Comparison of ENCODE assay signal across 1 cellular context in the genomic region with DNA sequence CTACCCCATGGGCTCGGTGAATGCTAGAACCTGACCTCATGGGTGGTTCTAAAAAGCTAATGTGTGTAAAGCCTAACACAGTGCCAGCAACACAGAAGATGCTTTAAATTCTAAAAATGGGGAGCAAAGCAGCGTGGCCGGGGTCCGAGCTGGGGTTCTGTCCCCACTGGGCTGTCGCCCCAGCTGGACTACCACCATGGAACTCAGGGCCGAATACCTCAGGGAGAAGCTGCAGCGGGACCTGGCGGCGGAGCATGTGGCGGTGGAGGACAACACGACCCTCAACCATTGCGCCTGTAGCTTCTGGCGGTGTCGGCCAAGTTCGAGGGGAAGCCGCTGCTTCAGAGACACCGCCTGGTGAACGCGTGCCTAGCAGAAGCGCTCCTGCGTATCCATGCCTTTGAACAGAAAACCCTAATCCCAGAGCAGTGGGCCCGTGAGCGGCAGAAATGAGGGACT.
TF ChIP-seq lines count a peak whose summit lies in the region.

No MANE protein-coding gene starts in this region.

TF ChIP-seq in A549, 52 proteins besides CTCF, POLR2A, EP300 and RAD21 (continued from another document):
- TF ChIP-seq, protein P1, sequence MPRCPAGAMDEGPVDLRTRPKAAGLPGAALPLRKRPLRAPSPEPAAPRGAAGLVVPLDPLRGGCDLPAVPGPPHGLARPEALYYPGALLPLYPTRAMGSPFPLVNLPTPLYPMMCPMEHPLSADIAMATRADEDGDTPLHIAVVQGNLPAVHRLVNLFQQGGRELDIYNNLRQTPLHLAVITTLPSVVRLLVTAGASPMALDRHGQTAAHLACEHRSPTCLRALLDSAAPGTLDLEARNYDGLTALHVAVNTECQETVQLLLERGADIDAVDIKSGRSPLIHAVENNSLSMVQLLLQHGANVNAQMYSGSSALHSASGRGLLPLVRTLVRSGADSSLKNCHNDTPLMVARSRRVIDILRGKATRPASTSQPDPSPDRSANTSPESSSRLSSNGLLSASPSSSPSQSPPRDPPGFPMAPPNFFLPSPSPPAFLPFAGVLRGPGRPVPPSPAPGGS (IDR thresholded peaks at IDR 0.05) = no peak
- TF ChIP-seq RFX5 (IDR thresholded peaks at IDR 0.05) = no peak
- TF ChIP-seq TFCP2L1 (CRISPR knock-in tag; IDR thresholded peaks at IDR 0.05) = no peak
- no peak for TF ChIP-seq MYC (IDR thresholded peaks at IDR 0.05; ENCODE audit: borderline replicate concordance, low read length)
TF ChIP-seq in A549: peak in this region for 0.
